Comparison of ENCODE assay signal across 18 cellular contexts in the genomic region with DNA sequence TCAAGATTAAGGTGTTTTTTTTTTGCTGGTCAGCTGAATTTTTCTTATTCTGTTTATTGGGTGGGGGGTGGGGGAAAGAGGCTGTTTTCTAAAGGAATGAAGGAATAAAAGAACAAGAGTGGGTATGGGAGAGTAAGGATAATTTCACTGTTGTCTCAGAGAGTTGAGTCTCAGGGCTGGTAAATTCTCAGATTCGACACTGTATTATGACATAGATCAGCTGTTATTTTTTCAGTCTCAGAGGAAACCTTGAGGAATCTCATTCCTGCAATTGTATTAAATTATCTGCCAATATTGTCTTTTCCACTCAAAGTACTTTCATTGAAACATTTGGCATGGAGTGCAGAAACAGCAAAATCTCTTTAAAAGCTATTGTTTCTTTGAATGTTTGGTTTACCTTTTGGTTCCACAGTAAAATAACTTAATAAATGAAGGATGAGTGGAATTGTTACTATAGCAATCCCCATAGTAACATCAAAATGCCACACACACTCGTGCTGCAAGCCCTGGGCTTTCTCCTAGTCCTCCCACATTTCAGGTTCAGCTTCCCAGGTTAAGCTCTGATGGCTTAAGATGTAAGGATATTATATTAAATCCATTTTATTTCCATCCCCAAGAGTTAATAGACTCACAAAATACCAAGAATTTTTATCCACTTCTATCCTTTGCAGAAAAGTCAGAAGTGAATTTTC.
"Had no signal": no experiment of that assay in that cellular context is flagged by ENCODE, and none has a peak within 500 bp of the region (broad histone marks: within the 10 kb centered on the region; RNA-seq: fewer than 3 reads in every experiment).

No MANE protein-coding gene starts in this region.

- ATAC-seq: activated CD8-positive, alpha-beta memory T cell treated with anti-CD3 and anti-CD28 coated beads, Interleukin-2, amount 10 ng/mL, durations not matched to agents 7 days and 5 days; activated naive CD8-positive, alpha-beta T cell treated with anti-CD3 and anti-CD28 coated beads, Interleukin-2, amount 50 U/mL, for 24 hours; psoas muscle; stimulated activated memory B cell treated with anti-CD40 and anti-IgM and Interleukin-4, amounts not matched to agents 10 μg/mL and 1 μg/mL and 100 μg/mL, for 72 hours; T-cell had no signal

- DNase-seq: activated CD4-positive, alpha-beta T cell treated with anti-CD3 and anti-CD28 coated beads, Interleukin-2, amount 50 U/mL, for 48 hours; activated CD4-positive, CD25-positive, alpha-beta regulatory T cell treated with anti-CD3 and anti-CD28 coated beads, Interleukin-2, amount 50 U/mL, for 72 hours; activated CD8-positive, alpha-beta memory T cell treated with anti-CD3 and anti-CD28 coated beads, Interleukin-2, amount 10 ng/mL, durations not matched to agents 7 days and 5 days; activated naive CD4-positive, alpha-beta T cell treated with anti-CD3 and anti-CD28 coated beads for 36 hours; activated naive CD8-positive, alpha-beta T cell treated with anti-CD3 and anti-CD28 coated beads, Interleukin-2, amount 50 U/mL, for 24 hours; activated T-cell treated with anti-CD3 and anti-CD28 coated beads, Interleukin-2, amount 50 U/mL, for 1 hour; hippocampal formation; mesendoderm; nephron progenitor cell; psoas muscle; T-cell; T-helper 9 cell; transverse colon had no signal

- H3K4me1 Mint-ChIP-seq: activated CD8-positive, alpha-beta memory T cell treated with anti-CD3 and anti-CD28 coated beads, Interleukin-2, amount 10 ng/mL, durations not matched to agents 7 days and 5 days; activated naive CD8-positive, alpha-beta T cell treated with anti-CD3 and anti-CD28 coated beads, Interleukin-2, amount 50 U/mL, for 24 hours; nephron progenitor cell; stimulated activated memory B cell treated with anti-CD40 and anti-IgM and Interleukin-4, amounts not matched to agents 10 μg/mL and 1 μg/mL and 100 μg/mL, for 72 hours; T-cell had no signal

- H3K27me3 Mint-ChIP-seq: activated CD8-positive, alpha-beta memory T cell treated with anti-CD3 and anti-CD28 coated beads, Interleukin-2, amount 10 ng/mL, durations not matched to agents 7 days and 5 days; activated naive CD8-positive, alpha-beta T cell treated with anti-CD3 and anti-CD28 coated beads, Interleukin-2, amount 50 U/mL, for 24 hours; stimulated activated memory B cell treated with anti-CD40 and anti-IgM and Interleukin-4, amounts not matched to agents 10 μg/mL and 1 μg/mL and 100 μg/mL, for 72 hours; T-cell had no signal

- H3K27ac Mint-ChIP-seq: activated CD8-positive, alpha-beta memory T cell treated with anti-CD3 and anti-CD28 coated beads, Interleukin-2, amount 10 ng/mL, durations not matched to agents 7 days and 5 days; activated naive CD4-positive, alpha-beta T cell treated with anti-CD3 and anti-CD28 coated beads for 36 hours; activated naive CD8-positive, alpha-beta T cell treated with anti-CD3 and anti-CD28 coated beads, Interleukin-2, amount 50 U/mL, for 24 hours; activated T-helper 2 cell treated with anti-CD3 and anti-CD28 coated beads, Interferon-gamma antibody, Interleukin-2, Interleukin-4, amounts not matched to agents 10 μg/mL and 5 μg/mL and 100 μg/mL, durations not matched to agents 14 hours and 24 hours and 36 hours; nephron progenitor cell; stimulated activated memory B cell treated with anti-CD40 and anti-IgM and Interleukin-4, amounts not matched to agents 10 μg/mL and 1 μg/mL and 100 μg/mL, for 72 hours; T-cell had no signal

- H3K4me3 Mint-ChIP-seq: activated CD8-positive, alpha-beta memory T cell treated with anti-CD3 and anti-CD28 coated beads, Interleukin-2, amount 10 ng/mL, durations not matched to agents 7 days and 5 days; activated naive CD4-positive, alpha-beta T cell treated with anti-CD3 and anti-CD28 coated beads for 36 hours; activated naive CD8-positive, alpha-beta T cell treated with anti-CD3 and anti-CD28 coated beads, Interleukin-2, amount 50 U/mL, for 24 hours; nephron progenitor cell; stimulated activated memory B cell treated with anti-CD40 and anti-IgM and Interleukin-4, amounts not matched to agents 10 μg/mL and 1 μg/mL and 100 μg/mL, for 72 hours; T-cell had no signal

- H3K27ac ChIP-seq: ascending aorta, breast epithelium, psoas muscle, transverse colon, vagina had no signal

- H3K36me3 Mint-ChIP-seq: activated CD8-positive, alpha-beta memory T cell treated with anti-CD3 and anti-CD28 coated beads, Interleukin-2, amount 10 ng/mL, durations not matched to agents 7 days and 5 days; stimulated activated memory B cell treated with anti-CD40 and anti-IgM and Interleukin-4, amounts not matched to agents 10 μg/mL and 1 μg/mL and 100 μg/mL, for 72 hours; T-cell had no signal

- H3K9me3 Mint-ChIP-seq: activated naive CD4-positive, alpha-beta T cell treated with anti-CD3 and anti-CD28 coated beads for 36 hours; activated naive CD8-positive, alpha-beta T cell treated with anti-CD3 and anti-CD28 coated beads, Interleukin-2, amount 50 U/mL, for 24 hours; activated T-helper 2 cell treated with anti-CD3 and anti-CD28 coated beads, Interferon-gamma antibody, Interleukin-2, Interleukin-4, amounts not matched to agents 10 μg/mL and 5 μg/mL and 100 μg/mL, durations not matched to agents 14 hours and 24 hours and 36 hours; stimulated activated memory B cell treated with anti-CD40 and anti-IgM and Interleukin-4, amounts not matched to agents 10 μg/mL and 1 μg/mL and 100 μg/mL, for 72 hours had no signal
